ENCODE assay signal across 16 cellular contexts in the genomic region with DNA sequence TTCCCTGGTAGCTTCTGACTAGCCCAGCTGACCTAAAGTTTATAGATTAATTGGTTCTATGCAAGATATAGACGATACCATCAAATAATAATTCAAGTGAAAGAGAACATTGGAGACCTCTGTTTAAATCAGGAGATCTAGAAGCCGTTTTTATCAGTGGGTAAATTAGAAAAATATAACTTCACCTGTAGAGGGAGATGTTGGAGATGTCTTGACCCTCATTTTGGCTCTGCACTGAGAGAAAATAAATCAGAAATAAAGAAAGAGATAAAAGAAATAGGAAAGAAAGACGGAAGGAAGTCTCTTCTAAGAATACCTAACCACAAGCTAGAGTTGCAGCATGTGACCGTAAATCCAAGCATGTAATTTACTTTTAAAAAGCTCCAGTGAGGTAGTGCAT.
DNase-seq lines count a peak whose midpoint lies in the region; ATAC-seq and TF ChIP-seq lines count a peak whose summit lies in the region.
"Had no signal": no experiment of that assay in that cellular context is flagged by ENCODE, and none has a peak within 500 bp of the region (broad histone marks: within the 10 kb centered on the region; RNA-seq: fewer than 3 reads in every experiment).

No MANE protein-coding gene starts in this region.

- H3K4me1 ChIP-seq in HCT116 (ENCODE audit: control insufficient read depth in 1 of 2, insufficient read depth in 2 of 2, low read length in 2 of 2) (no peaks in the 10 kb centered on the region), PC-3 (ENCODE audit: insufficient read depth, low read length) (peaks cover 25% of the 10 kb centered on the region), trophoblast cell (ENCODE audit: control insufficient read depth in 1 of 2, insufficient read depth in 2 of 2, low read length in 2 of 2) (peaks cover 0 to 4% of the 10 kb centered on the region in 2 experiments), upper lobe of left lung (no peaks in the 10 kb centered on the region)
- H3K4me1 ChIP-seq: heart left ventricle had no signal

- no peak overlapping the region for H3K27ac Mint-ChIP-seq in stimulated activated naive B cell treated with anti-CD40 and anti-IgM and Interleukin-4, amounts not matched to agents 10 μg/mL and 1 μg/mL and 100 μg/mL, for 72 hours

- H3K9me3 ChIP-seq in HCT116 (ENCODE audit: control insufficient read depth in 1 of 2, insufficient read depth in 1 of 2, low read depth in 1 of 2, low read length in 2 of 2): no peaks in the 10 kb centered on the region
- no peaks in the 10 kb centered on the region for H3K9me3 ChIP-seq in PC-3 (ENCODE audit: low read length)
- no peaks in the 10 kb centered on the region for H3K9me3 ChIP-seq in trophoblast cell (ENCODE audit: insufficient read depth, low read depth, low read length)
- H3K9me3 ChIP-seq in upper lobe of left lung: no peaks in the 10 kb centered on the region
- H3K9me3 ChIP-seq: thoracic aorta had no signal

- CTCF ChIA-PET in HCT116 (lab: Charles Lee): interaction anchor here (0.8 to 1.8 kb wide), 2 partner anchors 13 to 503 kb away, joined by 3 read pairs; no protein-coding TSS in a partner anchor
- CTCF ChIA-PET in PC-3 (lab: Charles Lee): no interaction called here

- H3K79me2 ChIP-seq in HCT116 (ENCODE audit: insufficient read depth, low read length) (no peaks in the 10 kb centered on the region), PC-3 (ENCODE audit: low read length) (no peaks in the 10 kb centered on the region), trophoblast cell (ENCODE audit: control insufficient read depth, insufficient read depth, low read length, poor library complexity) (no peaks in the 10 kb centered on the region)

- H3K9me3 Mint-ChIP-seq in stimulated activated naive B cell treated with anti-CD40 and anti-IgM and Interleukin-4, amounts not matched to agents 10 μg/mL and 1 μg/mL and 100 μg/mL, for 72 hours: no peaks in the 10 kb centered on the region

- DNase-seq in HCT116 (ENCODE audit: low read depth, low spot score) (no peak), PC-3 (peak; percentile 55), fibroblast of mammary gland (ENCODE audit: low read depth) (no peak), renal cortical epithelial cell (ENCODE audit: low read depth) (peak; percentile 28), trophoblast cell (no peak), upper lobe of left lung (no peak), GM03348 (ENCODE audit: low spot score) (no peak)
- no peak for DNase-seq in stimulated activated naive B cell treated with anti-CD40 and anti-IgM and Interleukin-4, amounts not matched to agents 10 μg/mL and 1 μg/mL and 100 μg/mL, for 72 hours
- DNase-seq: activated T-cell treated with anti-CD3 and anti-CD28 coated beads, Interleukin-2, amount 50 U/mL, for 48 hours; anterior cingulate cortex; effector CD8-positive, alpha-beta T cell; heart left ventricle; NCI-H1930; NCI-H774; nucleus accumbens had no signal

- no peaks in the 10 kb centered on the region for H3K27me3 ChIP-seq in HCT116 (ENCODE audit: insufficient read depth, low read length)
- no peaks in the 10 kb centered on the region for H3K27me3 ChIP-seq in PC-3 (ENCODE audit: low read length)
- H3K27me3 ChIP-seq in trophoblast cell (ENCODE audit: insufficient read depth, low read length): no peaks in the 10 kb centered on the region
- H3K27me3 ChIP-seq in upper lobe of left lung: no peaks in the 10 kb centered on the region
- H3K27me3 ChIP-seq: heart left ventricle had no signal

- no peaks in the 10 kb centered on the region for H3K36me3 Mint-ChIP-seq in stimulated activated naive B cell treated with anti-CD40 and anti-IgM and Interleukin-4, amounts not matched to agents 10 μg/mL and 1 μg/mL and 100 μg/mL, for 72 hours

- H2BK5ac ChIP-seq in trophoblast cell (ENCODE audit: low read depth, low read length, poor library complexity): no peak overlapping the region

- no peaks in the 10 kb centered on the region for H3K9me2 ChIP-seq in HCT116 (ENCODE audit: insufficient read depth)
- no peaks in the 10 kb centered on the region for H3K9me2 ChIP-seq in PC-3 (replicated peaks; ENCODE audit: low read length)

- no peaks in the 10 kb centered on the region for H3K79me1 ChIP-seq in trophoblast cell (ENCODE audit: low read length)

- no peak overlapping the region for H2AK5ac ChIP-seq in trophoblast cell (ENCODE audit: low read length)

- no peaks in the 10 kb centered on the region for H3K27me3 Mint-ChIP-seq in stimulated activated naive B cell treated with anti-CD40 and anti-IgM and Interleukin-4, amounts not matched to agents 10 μg/mL and 1 μg/mL and 100 μg/mL, for 72 hours

- TF ChIP-seq CTCF in HCT116 (IDR thresholded peaks at IDR 0.05 in 2 of 3, conservative IDR thresholded peaks at IDR 0.05 in 1 of 3; ENCODE audit: borderline replicate concordance in 1 of 3, insufficient read depth in 1 of 3, low read depth in 2 of 3, low read length in 2 of 3): peak; percentile 27 to 50 (median 37); a peak in 4 of 6 replicates
- TF ChIP-seq CTCF in PC-3 (conservative IDR thresholded peaks at IDR 0.05; ENCODE audit: low read depth, low read length): peak; percentile 72
- peak; percentile 11 for TF ChIP-seq CTCF in fibroblast of mammary gland (conservative IDR thresholded peaks at IDR 0.05; ENCODE audit: control insufficient read depth, insufficient read depth, low read depth, low read length)
- no peak for TF ChIP-seq CTCF in upper lobe of left lung (IDR thresholded peaks at IDR 0.05)

- ATAC-seq in HCT116 (peak; percentile 38; the same call in 1 of the 2 replicates), PC-3 (no peak), upper lobe of left lung (ENCODE audit: low FRiP score in 2 of 2) (no peak)
- no peak for ATAC-seq in stimulated activated naive B cell treated with anti-CD40 and anti-IgM and Interleukin-4, amounts not matched to agents 10 μg/mL and 1 μg/mL and 100 μg/mL, for 72 hours (replicated peaks)
- ATAC-seq: heart left ventricle had no signal

- H3K27ac ChIP-seq in HCT116 (ENCODE audit: low read depth, low read length) (no peak overlapping the region), PC-3 (ENCODE audit: low read length) (no peak overlapping the region), trophoblast cell (ENCODE audit: low read depth, low read length) (no peak overlapping the region), upper lobe of left lung (no peak overlapping the region)
- H3K27ac ChIP-seq: heart left ventricle, thoracic aorta had no signal

- H3F3A ChIP-seq in PC-3 (ENCODE audit: low read length, unreplicated experiment): no peaks in the 10 kb centered on the region

- H3K4me3 Mint-ChIP-seq in stimulated activated naive B cell treated with anti-CD40 and anti-IgM and Interleukin-4, amounts not matched to agents 10 μg/mL and 1 μg/mL and 100 μg/mL, for 72 hours: no peak overlapping the region

- no peak overlapping the region for H3K4ac ChIP-seq in trophoblast cell (ENCODE audit: low read depth, low read length)

- no peak overlapping the region for H2BK12ac ChIP-seq in trophoblast cell (ENCODE audit: low read length)

- no peaks in the 10 kb centered on the region for H3K36me3 ChIP-seq in HCT116 (ENCODE audit: control insufficient read depth in 1 of 2, insufficient read depth in 2 of 2, low read length in 2 of 2)
- H3K36me3 ChIP-seq in PC-3 (ENCODE audit: low read depth, low read length): no peaks in the 10 kb centered on the region
- no peaks in the 10 kb centered on the region for H3K36me3 ChIP-seq in trophoblast cell (ENCODE audit: control insufficient read depth in 1 of 2, insufficient read depth in 2 of 2, low read length in 2 of 2)
- H3K36me3 ChIP-seq in upper lobe of left lung: no peaks in the 10 kb centered on the region
- H3K36me3 ChIP-seq: heart left ventricle, thoracic aorta had no signal

- H3K4me1 Mint-ChIP-seq in stimulated activated naive B cell treated with anti-CD40 and anti-IgM and Interleukin-4, amounts not matched to agents 10 μg/mL and 1 μg/mL and 100 μg/mL, for 72 hours: peaks cover 0 to 5% of the 10 kb centered on the region in 2 donors

- peak; percentile 64 for TF ChIP-seq RAD21 in HCT116 (IDR thresholded peaks at IDR 0.05; ENCODE audit: low read depth)

- POLR2A ChIA-PET in HCT116 (lab: Charles Lee): no interaction called here
- POLR2A ChIA-PET in PC-3 (lab: Charles Lee; ENCODE audit: unreplicated experiment): no interaction called here

- H3K9ac ChIP-seq in HCT116 (ENCODE audit: low read length) (no peak overlapping the region), PC-3 (ENCODE audit: low read length) (no peak overlapping the region), trophoblast cell (ENCODE audit: low read length) (no peak overlapping the region)

- no peak overlapping the region for H4K12ac ChIP-seq in trophoblast cell (ENCODE audit: low read depth, low read length)

- no peak overlapping the region for H3K18ac ChIP-seq in trophoblast cell (ENCODE audit: low read length)

- H4K20me1 ChIP-seq in HCT116 (ENCODE audit: insufficient read depth) (no peaks in the 10 kb centered on the region), PC-3 (ENCODE audit: low read length) (no peaks in the 10 kb centered on the region)

- H3K23ac ChIP-seq in trophoblast cell (ENCODE audit: low read length): no peak overlapping the region

- no TSS peak for BruUV-seq in HCT116 (replicated peaks; lab: Mats Ljungman, UMichigan)
- no TSS peak for BruUV-seq in PC-3 (replicated peaks; lab: Mats Ljungman, UMichigan)

- no CpG with 5 or more reads among the region's 4 CpGs for WGBS in trophoblast cell (ENCODE audit: extremely low coverage, insufficient coverage, insufficient read length)
- 65 to 68% methylated on average over 4 of the region's 4 CpGs for WGBS in upper lobe of left lung, 2 donors

- H4K8ac ChIP-seq in trophoblast cell (ENCODE audit: low read depth, low read length): no peak overlapping the region

- RAD21 ChIA-PET in HCT116 (lab: Charles Lee; ENCODE audit: low non-redundant PET in 1 of 2, low total read pairs in 2 of 2, uncharacterized antibody in 2 of 2, unreplicated experiment in 2 of 2): no interaction called here

- peak overlapping the region; percentile 24 for H2AFZ ChIP-seq in HCT116 (ENCODE audit: low read depth, low read length, poor library complexity, severe bottlenecking)
- peak overlapping the region; percentile 22 for H2AFZ ChIP-seq in PC-3 (ENCODE audit: low read length)
- H2AFZ ChIP-seq in trophoblast cell (ENCODE audit: insufficient read depth, low read length, poor library complexity): no peak overlapping the region

- no peak overlapping the region for H4K91ac ChIP-seq in trophoblast cell (ENCODE audit: low read depth, low read length)

- H3K4me2 ChIP-seq in HCT116 (ENCODE audit: low read length) (no peak overlapping the region), PC-3 (ENCODE audit: low read length) (0 out of 2 replicates have a peak overlapping the region, but pooled peaks have one; percentile 10), trophoblast cell (ENCODE audit: low read length) (no peak overlapping the region)

- intact Hi-C loops in HCT116 (cut with micrococcal nuclease): loop anchor here (2.0 to 10.0 kb wide), 3 partner anchors 320 to 608 kb away; no protein-coding TSS in a partner anchor
- intact Hi-C loops in PC-3 (cut with micrococcal nuclease): loop anchor here (5.0 to 10.0 kb wide), 2 partner anchors 608 to 610 kb away; no protein-coding TSS in a partner anchor

- no peak overlapping the region for H2BK120ac ChIP-seq in trophoblast cell (ENCODE audit: insufficient read depth, low read length, poor library complexity)

- H3K4me3 ChIP-seq in HCT116 (replicated peaks in 1 of 2; ENCODE audit: low read depth in 1 of 2, low read length in 2 of 2) (no peak overlapping the region), PC-3 (ENCODE audit: low read length) (no peak overlapping the region), fibroblast of mammary gland (ENCODE audit: control insufficient read depth, low read depth, low read length) (no peak overlapping the region), trophoblast cell (ENCODE audit: low read depth, low read length) (no peak overlapping the region), upper lobe of left lung (no peak overlapping the region)
- H3K4me3 ChIP-seq: heart left ventricle, thoracic aorta had no signal

- no peak overlapping the region for H3K14ac ChIP-seq in trophoblast cell (ENCODE audit: low read length)

- TF ChIP-seq EP300 in upper lobe of left lung (IDR thresholded peaks at IDR 0.05): no peak

- TF ChIP-seq POLR2A in HCT116 (IDR thresholded peaks at IDR 0.05; ENCODE audit: borderline replicate concordance, extremely low read depth, insufficient read depth, insufficient read length): no peak
- no peak for TF ChIP-seq POLR2A in upper lobe of left lung (IDR thresholded peaks at IDR 0.05)

Comparison
In these comparisons a context has a peak if more than half of its experiments do, and no peak if none do; other contexts are left out.
1. DNase-seq: peak in PC-3 (single experiment) and renal cortical epithelial cell (single experiment); none in HCT116 (single experiment), fibroblast of mammary gland (single experiment), trophoblast cell (0 of 2), upper lobe of left lung (0 of 2), GM03348 (single experiment) and stimulated activated naive B cell treated with anti-CD40 and anti-IgM and Interleukin-4, amounts not matched to agents 10 μg/mL and 1 μg/mL and 100 μg/mL, for 72 hours (single experiment).
2. CTCF ChIP-seq: peak in HCT116 (3 of 3), PC-3 (single experiment) and fibroblast of mammary gland (single experiment); none in upper lobe of left lung (0 of 6).